ENCODE assay signal across 17 cellular contexts in genomic region chr5:56595561-56595960, GRCh38.
A peak's percentile ranks its signal among the peaks of the same experiment; 100 is the strongest.
DNase-seq lines count a peak whose midpoint lies in the region; TF ChIP-seq lines count a peak whose summit lies in the region.
"Had no signal": no experiment of that assay in that cellular context is flagged by ENCODE, and none has a peak within 500 bp of the region (broad histone marks: within the 10 kb centered on the region; RNA-seq: fewer than 3 reads in every experiment).

No MANE protein-coding gene starts in this region.

- H4K20me1 ChIP-seq in BLaER1, result no peaks in the 10 kb centered on the region

- H3K9ac ChIP-seq in BLaER1 (no peak overlapping the region), endodermal cell (ENCODE audit: extremely low read depth, low read length, poor library complexity, severe bottlenecking) (no peak overlapping the region)

- H3K4me1 ChIP-seq in BLaER1 (peaks cover 50% of the 10 kb centered on the region), endodermal cell (ENCODE audit: control insufficient read depth, insufficient read depth, low read length) (no peaks in the 10 kb centered on the region), esophagus squamous epithelium (peaks cover 0 to 14% (median 0%) of the 10 kb centered on the region in 3 donors), SJCRH30 (no peaks in the 10 kb centered on the region)

- H3K9me3 ChIP-seq in BLaER1 (peaks cover 12% of the 10 kb centered on the region), endodermal cell (ENCODE audit: control insufficient read depth, low read length) (peaks cover 4% of the 10 kb centered on the region), esophagus squamous epithelium (no peaks in the 10 kb centered on the region), SJCRH30 (replicated peaks) (no peaks in the 10 kb centered on the region)

- no peaks in the 10 kb centered on the region for H3K36me3 Mint-ChIP-seq in endodermal cell (ENCODE audit: low read depth)

- peaks cover 3% of the 10 kb centered on the region for H3K27me3 Mint-ChIP-seq in endodermal cell (ENCODE audit: insufficient read depth)

- intact Hi-C loops in esophagus squamous epithelium (cut with DNase I), result no loop called here

- H3K4me1 Mint-ChIP-seq in endodermal cell, result peaks cover 15% of the 10 kb centered on the region

- H3K4me3 Mint-ChIP-seq in endodermal cell, result no peak overlapping the region

- H3K27me3 ChIP-seq in BLaER1 (no peaks in the 10 kb centered on the region), endodermal cell (ENCODE audit: control insufficient read depth, insufficient read depth, low read length, poor library complexity, severe bottlenecking) (no peaks in the 10 kb centered on the region), esophagus squamous epithelium (no peaks in the 10 kb centered on the region), SJCRH30 (no peaks in the 10 kb centered on the region)

- WGBS in endodermal cell (ENCODE audit: insufficient coverage in 1 of 2, insufficient read length in 1 of 2), 2 experiments, result 86 to 92% methylated on average over 2 of the region's 2 CpGs
- 57 to 100% methylated on average over 1 of the region's 2 CpGs for WGBS in esophagus squamous epithelium, 2 donors

- no peak for TF ChIP-seq POLR2A in esophagus squamous epithelium (IDR thresholded peaks at IDR 0.05)

- H3K27ac ChIP-seq in BLaER1 (no peak overlapping the region), endodermal cell (ENCODE audit: low read depth, low read length) (no peak overlapping the region), esophagus squamous epithelium (no peak overlapping the region), SJCRH30 (no peak overlapping the region)
- H3K27ac ChIP-seq: C4-2B had no signal

- no peaks in the 10 kb centered on the region for H3K36me3 ChIP-seq in BLaER1
- no peaks in the 10 kb centered on the region for H3K36me3 ChIP-seq in endodermal cell (ENCODE audit: control insufficient read depth, insufficient read depth, low read length)
- H3K36me3 ChIP-seq in esophagus squamous epithelium, result no peaks in the 10 kb centered on the region
- H3K36me3 ChIP-seq in SJCRH30, result no peaks in the 10 kb centered on the region

- no peak overlapping the region for H3K4me3 ChIP-seq in BLaER1
- H3K4me3 ChIP-seq in endodermal cell (ENCODE audit: low read length), result no peak overlapping the region
- H3K4me3 ChIP-seq in esophagus squamous epithelium, result no peak overlapping the region
- no peak overlapping the region for H3K4me3 ChIP-seq in SJCRH30

- TF ChIP-seq CTCF in endodermal cell (conservative IDR thresholded peaks at IDR 0.05), result peak; percentile 47
- TF ChIP-seq CTCF in esophagus squamous epithelium (IDR thresholded peaks at IDR 0.05), result no peak

- H3K4me2 ChIP-seq in BLaER1, result peak overlapping the region; percentile 40; the same call in 1 of the 2 replicates

- H3K9me3 Mint-ChIP-seq in endodermal cell, result no peaks in the 10 kb centered on the region

- no peak overlapping the region for H3K27ac Mint-ChIP-seq in endodermal cell

- peak; percentile 25 for DNase-seq in SK-MEL-5 (ENCODE audit: low read depth, low spot score)
- DNase-seq in endodermal cell, result no peak
- peak; percentile 38 for DNase-seq in myocyte (ENCODE audit: low read depth)
- DNase-seq in SKM-1 treated with dmso at 0.1 percent for 144 hours (lab: John Stamatoyannopoulos, UW; ENCODE audit: unreplicated experiment), result no peak
- DNase-seq in esophagus squamous epithelium (lab: John Stamatoyannopoulos, UW), result no peak
- no peak for DNase-seq in SJCRH30
- DNase-seq in NCI-H82 treated with DMSO at 0.1 percent for 48 hours (lab: John Stamatoyannopoulos, UW; ENCODE audit: unreplicated experiment), result no peak
- DNase-seq: 8988T; COR-L47; H7; MM.1S; NCI-H1105 treated with DMSO at 0.1 percent for 48 hours; NCI-H1930; NCI-H526 treated with DMSO at 0.1 percent for 48 hours; NK-92 treated with Interleukin-12 subunit alpha and Interleukin-12 subunit beta, amount 100 ng/mL, for 24 hours had no signal

- in situ Hi-C loops in SK-MEL-5 (cut with HindIII; ENCODE audit: low pct_unique_long_range_greater_than_20kb, low sequenced_read_pairs), result no loop called here

Comparison
In these comparisons a context has a peak if more than half of its experiments do, and no peak if none do; other contexts are left out.
1. DNase-seq: peak in SK-MEL-5 (single experiment) and myocyte (single experiment); none in endodermal cell (single experiment), SKM-1 treated with dmso at 0.1 percent for 144 hours (single experiment), esophagus squamous epithelium (single experiment), SJCRH30 (0 of 2) and NCI-H82 treated with DMSO at 0.1 percent for 48 hours (single experiment).